Comparison of ENCODE assay signal across 30 cellular contexts in the genomic region with DNA sequence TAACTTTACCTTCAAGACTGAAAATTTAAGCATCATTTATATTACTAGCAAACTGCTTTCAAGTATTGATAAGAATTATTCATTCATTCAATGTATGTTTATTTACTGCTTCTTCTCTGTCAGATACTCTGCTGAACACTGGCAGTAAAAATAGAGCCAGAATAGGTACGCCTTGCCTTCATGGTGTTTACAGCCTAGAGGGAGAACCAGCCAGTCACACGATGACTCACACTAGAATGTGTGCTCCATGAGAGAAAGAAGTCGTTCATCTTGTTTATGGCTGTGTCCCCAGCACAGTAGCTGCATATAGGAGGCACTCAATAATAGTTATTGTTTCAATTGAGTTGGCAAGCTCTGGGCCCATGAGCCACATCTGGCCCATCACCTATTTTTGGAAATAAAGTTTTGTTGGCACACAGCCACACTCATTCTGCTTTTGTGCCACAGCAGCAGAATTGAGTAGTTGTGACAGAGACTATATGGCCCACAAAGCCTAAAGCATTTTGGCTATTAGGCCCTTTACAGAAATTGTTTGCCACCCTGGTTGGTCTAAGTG.
DNase-seq lines count a peak whose midpoint lies in the region; ATAC-seq, FAIRE-seq and TF ChIP-seq lines count a peak whose summit lies in the region.
"Had no signal": no experiment of that assay in that cellular context is flagged by ENCODE, and none has a peak within 500 bp of the region (broad histone marks: within the 10 kb centered on the region; RNA-seq: fewer than 3 reads in every experiment).

No MANE protein-coding gene starts in this region.

- H3K4me1 ChIP-seq in right cardiac atrium (ENCODE audit: control insufficient read depth, insufficient read depth, low read length), result peaks cover 9% of the 10 kb centered on the region
- H3K4me1 ChIP-seq in HepG2 (ENCODE audit: insufficient read depth, low read length), result no peaks in the 10 kb centered on the region

- H3K9me3 ChIP-seq in right cardiac atrium (ENCODE audit: control insufficient read depth, low read length), result no peaks in the 10 kb centered on the region
- no peaks in the 10 kb centered on the region for H3K9me3 ChIP-seq in HepG2 (ENCODE audit: low read length)
- H3K9me3 ChIP-seq: ovary, suprapubic skin had no signal

- intact Hi-C loops in right cardiac atrium (cut with DNase I), result no loop called here
- intact Hi-C loops in Right ventricle myocardium superior (cut with DNase I), result no loop called here
- intact Hi-C loops in HepG2 (cut with micrococcal nuclease; ENCODE audit: unreplicated experiment), result no loop called here

- POLR2A ChIA-PET in HepG2 (lab: Yijun Ruan, JAX), result no interaction called here

- no peaks in the 10 kb centered on the region for H3K79me2 ChIP-seq in HepG2 (ENCODE audit: insufficient read depth, low read length)

- H3K4me2 ChIP-seq in HepG2 (ENCODE audit: low read depth, low read length), result no peak overlapping the region

- H2AFZ ChIP-seq in HepG2 (ENCODE audit: low read length), result no peak overlapping the region

- H3K27ac ChIP-seq in right cardiac atrium (ENCODE audit: low read length) (peak overlapping the region; percentile 41), temporal lobe (ENCODE audit: low read depth, low read length) (peak overlapping the region; percentile 42), HepG2 (ENCODE audit: extremely low read length, insufficient read depth, low read length) (no peak overlapping the region)
- H3K27ac ChIP-seq: C4-2B, coronary artery, ovary, suprapubic skin had no signal

- no peak for FAIRE-seq in HepG2 (lab: Jason Lieb, UNC)
- FAIRE-seq: frontal cortex, GM19239, keratinocyte had no signal

- CTCF ChIA-PET in HepG2 (lab: Yijun Ruan, JAX; ENCODE audit: low intra/inter-chr PET ratio, low total read pairs), result no interaction called here

- peak overlapping the region; percentile 29 for H3K27ac Mint-ChIP-seq in activated T-helper 17 cell treated with anti-CD3 and anti-CD28 coated beads, Interleukin-2, amount 50 U/mL, for 72 hours
- H3K27ac Mint-ChIP-seq: activated CD4-positive, alpha-beta T cell treated with anti-CD3 and anti-CD28 coated beads for 36 hours; activated CD8-positive, alpha-beta memory T cell treated with anti-CD3 and anti-CD28 coated beads, Interleukin-2, amount 10 ng/mL, durations not matched to agents 7 days and 5 days; activated naive CD8-positive, alpha-beta T cell treated with anti-CD3 and anti-CD28 coated beads, Interleukin-2, amount 10 ng/mL, durations not matched to agents 7 days and 5 days; activated T-helper 1 cell treated with anti-CD3 and anti-CD28 coated beads, Interleukin-12 subunit alpha, Interleukin-12 subunit beta, Interleukin-2, Interleukin-4 antibody, amounts not matched to agents 30 ng/mL and 10 ng/mL and 1 ng/mL, durations not matched to agents 14 hours and 24 hours and 36 hours had no signal

- H3K36me3 ChIP-seq in HepG2 (replicated peaks in 1 of 2; ENCODE audit: control insufficient read depth in 1 of 2, insufficient read depth in 2 of 2, low read length in 2 of 2), result peaks cover 9 to 28% of the 10 kb centered on the region in 2 experiments
- H3K36me3 ChIP-seq: ovary had no signal

- no peaks in the 10 kb centered on the region for H3K27me3 Mint-ChIP-seq in activated T-helper 17 cell treated with anti-CD3 and anti-CD28 coated beads, Interleukin-2, amount 50 U/mL, for 72 hours
- H3K27me3 Mint-ChIP-seq: activated CD4-positive, alpha-beta T cell treated with anti-CD3 and anti-CD28 coated beads for 36 hours; activated CD8-positive, alpha-beta memory T cell treated with anti-CD3 and anti-CD28 coated beads, Interleukin-2, amount 10 ng/mL, durations not matched to agents 7 days and 5 days; activated naive CD8-positive, alpha-beta T cell treated with anti-CD3 and anti-CD28 coated beads, Interleukin-2, amount 10 ng/mL, durations not matched to agents 7 days and 5 days; brain; T-cell had no signal

- no peaks in the 10 kb centered on the region for H3K9me3 Mint-ChIP-seq in activated T-helper 17 cell treated with anti-CD3 and anti-CD28 coated beads, Interleukin-2, amount 50 U/mL, for 72 hours
- H3K9me3 Mint-ChIP-seq: activated naive CD8-positive, alpha-beta T cell treated with anti-CD3 and anti-CD28 coated beads, Interleukin-2, amount 10 ng/mL, durations not matched to agents 7 days and 5 days; activated T-helper 1 cell treated with anti-CD3 and anti-CD28 coated beads, Interleukin-12 subunit alpha, Interleukin-12 subunit beta, Interleukin-2, Interleukin-4 antibody, amounts not matched to agents 30 ng/mL and 10 ng/mL and 1 ng/mL, durations not matched to agents 14 hours and 24 hours and 36 hours; T-cell had no signal

- peaks cover 26% of the 10 kb centered on the region for H3K36me3 Mint-ChIP-seq in activated T-helper 17 cell treated with anti-CD3 and anti-CD28 coated beads, Interleukin-2, amount 50 U/mL, for 72 hours (ENCODE audit: low read depth)

- H3K4me1 Mint-ChIP-seq in activated T-helper 17 cell treated with anti-CD3 and anti-CD28 coated beads, Interleukin-2, amount 50 U/mL, for 72 hours, result peaks cover 20% of the 10 kb centered on the region

- TF ChIP-seq CTCF in fibroblast of mammary gland (conservative IDR thresholded peaks at IDR 0.05; ENCODE audit: control insufficient read depth, insufficient read depth, low read depth, low read length) (no peak), HepG2 (CRISPR knock-in tag; IDR thresholded peaks at IDR 0.05) (no peak)

- H3K9ac ChIP-seq in HepG2 (ENCODE audit: insufficient read depth, low read depth, low read length), result no peak overlapping the region

- TF ChIP-seq RAD21 in HepG2 (CRISPR knock-in tag; IDR thresholded peaks at IDR 0.05), result no peak

- ATAC-seq in right cardiac atrium, result no peak
- ATAC-seq in Right ventricle myocardium superior (ENCODE audit: poor library complexity), result no peak
- peak; percentile 28 for ATAC-seq in activated T-helper 17 cell treated with anti-CD3 and anti-CD28 coated beads, Interleukin-2, amount 50 U/mL, for 72 hours (replicated peaks)
- ATAC-seq in GM18870 (IDR thresholded peaks at IDR 0.05; ENCODE audit: unreplicated experiment), result no peak
- ATAC-seq in GM18873 (IDR thresholded peaks at IDR 0.05; ENCODE audit: low FRiP score, unreplicated experiment), result no peak
- no peak for ATAC-seq in HepG2
- ATAC-seq: activated CD4-positive, alpha-beta T cell treated with anti-CD3 and anti-CD28 coated beads for 36 hours; activated CD8-positive, alpha-beta memory T cell treated with anti-CD3 and anti-CD28 coated beads, Interleukin-2, amount 10 ng/mL, durations not matched to agents 7 days and 5 days; sciatic nerve; T-cell had no signal

- TF ChIP-seq EP300 in HepG2 (IDR thresholded peaks at IDR 0.05; ENCODE audit: low read depth in 2 of 2, low read length in 2 of 2) (no peak), HepG2 (CRISPR knock-in tag; IDR thresholded peaks at IDR 0.05; ENCODE audit: borderline replicate concordance) (no peak)

- WGBS in right cardiac atrium, result 83% methylated on average over 3 of the region's 3 CpGs
- 94% methylated on average over 3 of the region's 3 CpGs for WGBS in HepG2 (ENCODE audit: low lambda C conversion rate)

- H3K27me3 ChIP-seq in right cardiac atrium (ENCODE audit: control insufficient read depth, insufficient read depth) (no peaks in the 10 kb centered on the region), HepG2 (ENCODE audit: control insufficient read depth in 1 of 2, insufficient read depth in 2 of 2, low read length in 2 of 2) (no peaks in the 10 kb centered on the region)
- H3K27me3 ChIP-seq: ovary, suprapubic skin had no signal

- TF ChIP-seq POLR2A in HepG2 (IDR thresholded peaks at IDR 0.05; ENCODE audit: insufficient read depth in 1 of 2, low read depth in 2 of 2, low read length in 2 of 2), result no peak

- H3K4me3 ChIP-seq in right cardiac atrium (ENCODE audit: low read length) (no peak overlapping the region), fibroblast of mammary gland (ENCODE audit: control insufficient read depth, low read depth, low read length) (no peak overlapping the region), HepG2 (replicated peaks in 1 of 3; ENCODE audit: insufficient read depth in 1 of 3, low read depth in 2 of 3, low read length in 3 of 3) (no peak overlapping the region)
- H3K4me3 ChIP-seq: coronary artery, ovary, suprapubic skin had no signal

- H4K20me1 ChIP-seq in HepG2 (ENCODE audit: insufficient read depth, low read length), result no peaks in the 10 kb centered on the region

- in situ Hi-C loops in HepG2 (cut with HindIII; ENCODE audit: extremely low pct_ligation_motif_present, low pct_unique_long_range_greater_than_20kb), result no loop called here

- DNase-seq in right cardiac atrium (no peak), Right ventricle myocardium superior (no peak), fibroblast of mammary gland (ENCODE audit: low read depth) (peak; percentile 34), HepG2 (ENCODE audit: low spot score) (no peak)
- DNase-seq: ACHN; activated CD4-positive, alpha-beta T cell treated with anti-CD3 and anti-CD28 coated beads for 36 hours; activated CD8-positive, alpha-beta memory T cell treated with anti-CD3 and anti-CD28 coated beads, Interleukin-2, amount 10 ng/mL, durations not matched to agents 7 days and 5 days; activated naive CD8-positive, alpha-beta T cell treated with anti-CD3 and anti-CD28 coated beads, Interleukin-2, amount 10 ng/mL, durations not matched to agents 7 days and 5 days; DMS 273 treated with DMSO at 0.1 percent for 48 hours; GF-D8; Karpas-422; mammary epithelial cell; NCI-H1105; NCI-H524 treated with DMSO at 0.1 percent for 48 hours; ovary; SHP77; T-cell had no signal

- H3K4me3 Mint-ChIP-seq in activated T-helper 17 cell treated with anti-CD3 and anti-CD28 coated beads, Interleukin-2, amount 50 U/mL, for 72 hours, result no peak overlapping the region
- H3K4me3 Mint-ChIP-seq: activated CD4-positive, alpha-beta T cell treated with anti-CD3 and anti-CD28 coated beads for 36 hours; activated CD8-positive, alpha-beta memory T cell treated with anti-CD3 and anti-CD28 coated beads, Interleukin-2, amount 10 ng/mL, durations not matched to agents 7 days and 5 days; activated naive CD8-positive, alpha-beta T cell treated with anti-CD3 and anti-CD28 coated beads, Interleukin-2, amount 10 ng/mL, durations not matched to agents 7 days and 5 days; activated T-helper 1 cell treated with anti-CD3 and anti-CD28 coated beads, Interleukin-12 subunit alpha, Interleukin-12 subunit beta, Interleukin-2, Interleukin-4 antibody, amounts not matched to agents 30 ng/mL and 10 ng/mL and 1 ng/mL, durations not matched to agents 14 hours and 24 hours and 36 hours; brain had no signal

- BruUV-seq in HepG2 (replicated peaks; lab: Mats Ljungman, UMichigan), result no TSS peak

TF ChIP-seq in HepG2, 621 proteins besides CTCF, POLR2A, EP300 and RAD21:
- TF ChIP-seq RFXANK (CRISPR knock-in tag; IDR thresholded peaks at IDR 0.05), result no peak
TF ChIP-seq in HepG2: peak in this region for 0.
